Comparison of ENCODE assay signal across 8 cellular contexts in genomic region chr9:6006968-6007769, GRCh38. TPM values are rescaled to one million over a fixed set of nuclear protein-coding genes. Genes with fewer than 3 reads are reported as not detected.
DNase-seq lines count a peak whose midpoint lies in the region; ATAC-seq and TF ChIP-seq lines count a peak whose summit lies in the region.

No MANE protein-coding gene starts in this region.

- peaks cover 22% of the 10 kb centered on the region for H3F3A ChIP-seq in GM23248 (ENCODE audit: insufficient read depth)

- TF ChIP-seq CTCF in fibroblast of mammary gland (conservative IDR thresholded peaks at IDR 0.05; ENCODE audit: control insufficient read depth, insufficient read depth, low read depth, low read length), result no peak

- H3K9me3 ChIP-seq in GM23248 (ENCODE audit: low read depth) (no peaks in the 10 kb centered on the region), KOPT-K1 (ENCODE audit: insufficient read depth, low read length, poor library complexity, severe bottlenecking) (no peaks in the 10 kb centered on the region)

- H3K4me3 Mint-ChIP-seq in natural killer cell treated with Interleukin-12 subunit alpha and Interleukin-12 subunit beta and Interleukin-15 and Interleukin-18, amount 100 ng/mL, for 72 hours, result peak overlapping the region; percentile 89
- peak overlapping the region; percentile 95 to 99 for H3K4me3 Mint-ChIP-seq in stimulated activated naive B cell treated with anti-CD40 and anti-IgM and Interleukin-4, amounts not matched to agents 10 μg/mL and 1 μg/mL and 100 μg/mL, for 72 hours

- no peaks in the 10 kb centered on the region for H3K9me2 ChIP-seq in GM23248 (ENCODE audit: insufficient read depth)

- in situ Hi-C loops in GM23248 (cut with MboI), result no loop called here

- peaks cover 78% of the 10 kb centered on the region for H3K79me2 ChIP-seq in GM23248 (ENCODE audit: insufficient read depth)

- DNase-seq in DMS79 treated with DMSO at 0.1 percent for 48 hours (lab: John Stamatoyannopoulos, UW) (peak; percentile 80), GM23248 (peak; percentile 92), RPMI7951 (ENCODE audit: low read depth) (peak; percentile 86), fibroblast of mammary gland (ENCODE audit: low read depth) (peak; percentile 83)
- peak; percentile 91 to 93 for DNase-seq in activated T-helper 1 cell treated with anti-CD3 and anti-CD28 coated beads, Interleukin-2, amount 50 U/mL, for 16 hours (ENCODE audit: low read depth in 1 of 2, low spot score in 1 of 2)
- peak; percentile 92 for DNase-seq in natural killer cell treated with Interleukin-12 subunit alpha and Interleukin-12 subunit beta and Interleukin-15 and Interleukin-18, amount 100 ng/mL, for 72 hours (ENCODE audit: low spot score)
- DNase-seq in stimulated activated naive B cell treated with anti-CD40 and anti-IgM and Interleukin-4, amounts not matched to agents 10 μg/mL and 1 μg/mL and 100 μg/mL, for 72 hours, result peak; percentile 87

- H3K27ac ChIP-seq in GM23248 (peak overlapping the region; percentile 79), KOPT-K1 (ENCODE audit: low read depth, low read length, poor library complexity, severe bottlenecking) (peak overlapping the region; percentile 88)

- H3K4me1 ChIP-seq in GM23248 (ENCODE audit: insufficient read depth), result peaks cover 15% of the 10 kb centered on the region

- no peaks in the 10 kb centered on the region for H3K27me3 Mint-ChIP-seq in natural killer cell treated with Interleukin-12 subunit alpha and Interleukin-12 subunit beta and Interleukin-15 and Interleukin-18, amount 100 ng/mL, for 72 hours
- H3K27me3 Mint-ChIP-seq in stimulated activated naive B cell treated with anti-CD40 and anti-IgM and Interleukin-4, amounts not matched to agents 10 μg/mL and 1 μg/mL and 100 μg/mL, for 72 hours, result no peaks in the 10 kb centered on the region

- ATAC-seq in natural killer cell treated with Interleukin-12 subunit alpha and Interleukin-12 subunit beta and Interleukin-15 and Interleukin-18, amount 100 ng/mL, for 72 hours, result peak; percentile 85 to 90
- peak; percentile 84 to 85 for ATAC-seq in stimulated activated naive B cell treated with anti-CD40 and anti-IgM and Interleukin-4, amounts not matched to agents 10 μg/mL and 1 μg/mL and 100 μg/mL, for 72 hours (replicated peaks)

- WGBS in GM23248 (ENCODE audit: low coverage in 1 of 2, low lambda C conversion rate in 2 of 2, missing lambda C conversion rate in 2 of 2), 2 experiments, result 1% methylated on average over 57 to 61 of the region's 68 CpGs

- H2AFZ ChIP-seq in GM23248, result peak overlapping the region; percentile 91

- H3K27ac Mint-ChIP-seq in natural killer cell treated with Interleukin-12 subunit alpha and Interleukin-12 subunit beta and Interleukin-15 and Interleukin-18, amount 100 ng/mL, for 72 hours, result peak overlapping the region; percentile 79 to 85
- H3K27ac Mint-ChIP-seq in stimulated activated naive B cell treated with anti-CD40 and anti-IgM and Interleukin-4, amounts not matched to agents 10 μg/mL and 1 μg/mL and 100 μg/mL, for 72 hours, result peak overlapping the region; percentile 93

- peak overlapping the region; percentile 93 for H3K9ac ChIP-seq in GM23248

- H3K36me3 Mint-ChIP-seq in natural killer cell treated with Interleukin-12 subunit alpha and Interleukin-12 subunit beta and Interleukin-15 and Interleukin-18, amount 100 ng/mL, for 72 hours, result peaks cover 8% of the 10 kb centered on the region
- peaks cover 24 to 35% of the 10 kb centered on the region in 2 donors for H3K36me3 Mint-ChIP-seq in stimulated activated naive B cell treated with anti-CD40 and anti-IgM and Interleukin-4, amounts not matched to agents 10 μg/mL and 1 μg/mL and 100 μg/mL, for 72 hours

- peaks cover 8% of the 10 kb centered on the region; the same call in 1 of the 2 replicates for H4K20me1 ChIP-seq in GM23248 (ENCODE audit: insufficient read depth)

- H3K36me3 ChIP-seq in GM23248 (ENCODE audit: low read depth) (peaks cover 14% of the 10 kb centered on the region; the same call in 1 of the 2 replicates), KOPT-K1 (ENCODE audit: insufficient read depth, low read length) (peaks cover 43% of the 10 kb centered on the region)

- no peaks in the 10 kb centered on the region for H3K9me3 Mint-ChIP-seq in natural killer cell treated with Interleukin-12 subunit alpha and Interleukin-12 subunit beta and Interleukin-15 and Interleukin-18, amount 100 ng/mL, for 72 hours
- no peaks in the 10 kb centered on the region for H3K9me3 Mint-ChIP-seq in stimulated activated naive B cell treated with anti-CD40 and anti-IgM and Interleukin-4, amounts not matched to agents 10 μg/mL and 1 μg/mL and 100 μg/mL, for 72 hours

- H3K4me1 Mint-ChIP-seq in natural killer cell treated with Interleukin-12 subunit alpha and Interleukin-12 subunit beta and Interleukin-15 and Interleukin-18, amount 100 ng/mL, for 72 hours (ENCODE audit: low read depth in 2 of 2), result peaks cover 28 to 51% of the 10 kb centered on the region in 2 donors
- peaks cover 19 to 46% of the 10 kb centered on the region in 2 donors for H3K4me1 Mint-ChIP-seq in stimulated activated naive B cell treated with anti-CD40 and anti-IgM and Interleukin-4, amounts not matched to agents 10 μg/mL and 1 μg/mL and 100 μg/mL, for 72 hours

- H3K4me3 ChIP-seq in GM23248 (peak overlapping the region; percentile 91), fibroblast of mammary gland (ENCODE audit: control insufficient read depth, low read depth, low read length) (peak overlapping the region; percentile 73)

- peak overlapping the region; percentile 84 for H3K4me2 ChIP-seq in GM23248 (ENCODE audit: unreplicated experiment)

- H3K27me3 ChIP-seq in GM23248 (replicated peaks; ENCODE audit: insufficient read depth), result no peaks in the 10 kb centered on the region

RNA-seq across cellular contexts. Expression of gene RANBP6, which starts 8.3 kb away (rescaled TPM):
- 25.7 and 35.0 TPM in 2 replicates for total RNA-seq in GM23248 (2014; rRNA removed; shearing (Covaris generic))
- polyA plus RNA-seq in GM23248 (2016; fragmentation: Nextera tagmentation; extraction: Ambion mirVana), result 16.3 and 17.8 TPM in 2 replicates
- total RNA-seq in RPMI7951 (2014; rRNA removed; shearing (Covaris generic)), result 26.7 and 27.2 TPM in 2 replicates
- 10 to 100 TPM; 19.3 to 21.6 TPM for total RNA-seq in natural killer cell treated with Interleukin-12 subunit alpha and Interleukin-12 subunit beta and Interleukin-15 and Interleukin-18, amount 100 ng/mL, for 72 hours

Comparison
In these comparisons a context has a peak if more than half of its experiments do, and no peak if none do; other contexts are left out.
1. Peak in every context shown above with its lines: DNase-seq, ATAC-seq, H3K4me3 ChIP-seq and H3K27ac ChIP-seq.